Comparison of ENCODE assay signal across 26 cellular contexts in the genomic region with DNA sequence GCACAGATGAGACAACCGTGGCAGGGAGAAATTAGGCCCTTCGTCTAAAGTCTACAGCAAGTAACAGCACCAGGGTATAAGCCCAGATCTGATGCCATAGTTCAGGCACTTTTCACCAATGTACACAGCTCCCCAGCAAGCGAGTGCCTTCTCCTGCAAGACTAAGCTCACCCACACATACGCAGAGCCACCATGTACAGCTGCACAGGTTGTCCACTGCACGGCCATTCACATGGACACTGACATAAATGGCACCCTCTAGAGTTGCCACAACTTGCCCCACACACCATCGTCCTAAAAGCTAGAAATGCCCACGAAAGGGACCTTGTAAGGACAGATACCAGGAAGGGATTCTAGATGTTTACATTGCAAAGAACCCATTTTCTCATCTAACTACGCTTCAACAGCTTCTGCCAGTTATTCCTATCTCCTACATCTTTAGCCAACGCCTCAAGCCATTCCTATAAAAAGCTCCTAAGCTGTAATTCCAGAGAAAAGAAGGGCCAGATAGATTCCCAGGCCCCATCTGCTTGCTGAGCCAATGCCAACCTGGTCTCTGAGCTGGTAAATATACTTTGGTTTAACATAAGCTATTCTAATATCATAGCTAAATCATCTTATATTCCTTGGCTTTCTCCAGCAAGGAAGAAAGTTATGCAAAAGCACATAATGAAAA.
"Had no signal": no experiment of that assay in that cellular context is flagged by ENCODE, and none has a peak within 500 bp of the region (broad histone marks: within the 10 kb centered on the region; RNA-seq: fewer than 3 reads in every experiment).

No MANE protein-coding gene starts in this region.

- H3K36me3 ChIP-seq: esophagus squamous epithelium, heart right ventricle, sigmoid colon, thyroid gland, vagina had no signal

- ATAC-seq: heart right ventricle; left lobe of liver; mucosa of descending colon; natural killer cell treated with Interleukin-12 subunit alpha and Interleukin-12 subunit beta and Interleukin-15 and Interleukin-18, amount 100 ng/mL, for 72 hours; psoas muscle; right cardiac atrium; stimulated activated naive CD8-positive, alpha-beta T cell treated with anti-CD3 and anti-CD28 coated beads, Interleukin-15, amount 100 ng/mL, for 72 hours had no signal

- FAIRE-seq: endometrium, keratinocyte had no signal

- H3K4me3 Mint-ChIP-seq: memory B cell; naive B cell; natural killer cell treated with Interleukin-12 subunit alpha and Interleukin-12 subunit beta and Interleukin-15 and Interleukin-18, amount 100 ng/mL, for 72 hours; neural crest cell; stimulated activated naive CD8-positive, alpha-beta T cell treated with anti-CD3 and anti-CD28 coated beads, Interleukin-15, amount 100 ng/mL, for 72 hours had no signal

- DNase-seq: dermis blood vessel endothelial cell; effector memory CD4-positive, alpha-beta T cell; erythroblast; esophagus squamous epithelium; foreskin melanocyte; glutamatergic neuron; heart right ventricle; hippocampal formation; mucosa of descending colon; naive B cell; psoas muscle; right cardiac atrium; sigmoid colon; stimulated activated naive CD4-positive, alpha-beta T cell; stimulated activated naive CD8-positive, alpha-beta T cell treated with anti-CD3 and anti-CD28 coated beads, Interleukin-15, amount 100 ng/mL, for 72 hours; thyroid gland; trophoblast cell had no signal

- H3K9me3 Mint-ChIP-seq: natural killer cell treated with Interleukin-12 subunit alpha and Interleukin-12 subunit beta and Interleukin-15 and Interleukin-18, amount 100 ng/mL, for 72 hours; stimulated activated naive CD8-positive, alpha-beta T cell treated with anti-CD3 and anti-CD28 coated beads, Interleukin-15, amount 100 ng/mL, for 72 hours had no signal

- H3K27ac ChIP-seq: coronary artery, esophagus squamous epithelium, heart right ventricle, psoas muscle, sigmoid colon, thyroid gland, vagina had no signal

- H3K4me3 ChIP-seq: coronary artery, esophagus squamous epithelium, heart right ventricle, lung, mucosa of descending colon, psoas muscle, sigmoid colon, thyroid gland, vagina had no signal

- H3K4me1 Mint-ChIP-seq: memory B cell; naive B cell; neural crest cell; stimulated activated naive CD8-positive, alpha-beta T cell treated with anti-CD3 and anti-CD28 coated beads, Interleukin-15, amount 100 ng/mL, for 72 hours had no signal

- H3K9me3 ChIP-seq: esophagus squamous epithelium, heart right ventricle, mucosa of descending colon, psoas muscle, sigmoid colon, thyroid gland, vagina had no signal

- H3K27ac Mint-ChIP-seq: memory B cell; naive B cell; natural killer cell treated with Interleukin-12 subunit alpha and Interleukin-12 subunit beta and Interleukin-15 and Interleukin-18, amount 100 ng/mL, for 72 hours; stimulated activated naive CD8-positive, alpha-beta T cell treated with anti-CD3 and anti-CD28 coated beads, Interleukin-15, amount 100 ng/mL, for 72 hours had no signal

- H3K4me1 ChIP-seq: esophagus squamous epithelium, heart right ventricle, psoas muscle, sigmoid colon, vagina had no signal

- H3K36me3 Mint-ChIP-seq: memory B cell; naive B cell; natural killer cell treated with Interleukin-12 subunit alpha and Interleukin-12 subunit beta and Interleukin-15 and Interleukin-18, amount 100 ng/mL, for 72 hours had no signal

- H3K27me3 ChIP-seq: esophagus squamous epithelium, sigmoid colon, thyroid gland, vagina had no signal
